In genomic region chr1:33257759-33258712, GRCh38 we compare ENCODE assay signal across 8 cellular contexts. TPM values are rescaled to one million over a fixed set of nuclear protein-coding genes. Genes with fewer than 3 reads are reported as not detected.
DNase-seq lines count a peak whose midpoint lies in the region; FAIRE-seq and TF ChIP-seq lines count a peak whose summit lies in the region.

No MANE protein-coding gene starts in this region.

- H3K9me3 ChIP-seq in BLaER1: no peaks in the 10 kb centered on the region
- no peaks in the 10 kb centered on the region for H3K9me3 ChIP-seq in MG63
- H3K9me3 ChIP-seq in H1 (ENCODE audit: insufficient read depth in 2 of 2, low read depth in 1 of 2, low read length in 1 of 2): no peaks in the 10 kb centered on the region

- H4K20me1 ChIP-seq in BLaER1 (peaks cover 55% of the 10 kb centered on the region), H1 (replicated peaks in 1 of 2; ENCODE audit: control insufficient read depth in 1 of 2, insufficient read depth in 2 of 2, low read length in 2 of 2) (peaks cover 0 to 10% of the 10 kb centered on the region in 2 experiments)

- H2BK120ac ChIP-seq in H1 (replicated peaks; ENCODE audit: low read depth, low read length): no peak overlapping the region

- no peak overlapping the region for H4K5ac ChIP-seq in H1 (ENCODE audit: insufficient read length, low read depth, low read length)

- H3K79me2 ChIP-seq in H1 (ENCODE audit: control insufficient read depth in 1 of 2, insufficient read depth in 2 of 2, low read length in 2 of 2): peaks cover 0 to 50% of the 10 kb centered on the region in 2 experiments; a peak in 2 of 4 replicates

- H3K4me1 ChIP-seq in BLaER1 (peaks cover 41% of the 10 kb centered on the region), H1 (replicated peaks in 1 of 4; ENCODE audit: control insufficient read depth in 3 of 4, insufficient read depth in 4 of 4, low read length in 3 of 4) (peaks cover 0 to 21% (median 10%) of the 10 kb centered on the region in 4 experiments; a peak in 5 of 7 replicates)

- H3K36me3 ChIP-seq in BLaER1 (peaks cover 36% of the 10 kb centered on the region), MG63 (no peaks in the 10 kb centered on the region), H1 (ENCODE audit: control insufficient read depth in 2 of 4, insufficient read depth in 4 of 4, low read length in 3 of 4) (peaks cover 0 to 2% (median 0%) of the 10 kb centered on the region in 4 experiments; a peak in 1 of 8 replicates)

- no peak overlapping the region for H3K23ac ChIP-seq in H1 (ENCODE audit: insufficient read length)

- peaks cover 7% of the 10 kb centered on the region for H3K23me2 ChIP-seq in H1 (ENCODE audit: low read depth, low read length)

- H3K27me3 ChIP-seq in BLaER1 (no peaks in the 10 kb centered on the region), MG63 (no peaks in the 10 kb centered on the region), H1 (replicated peaks in 1 of 4; ENCODE audit: control insufficient read depth in 3 of 4, extremely low read depth in 1 of 4, insufficient read depth in 3 of 4, low read length in 3 of 4) (peaks cover 0 to 2% (median 0%) of the 10 kb centered on the region in 4 experiments; a peak in 2 of 7 replicates)

- peak overlapping the region; percentile 83 for H3K18ac ChIP-seq in H1 (ENCODE audit: extremely low read depth, low read length)

- H2BK12ac ChIP-seq in H1 (ENCODE audit: low read depth, low read length): peak overlapping the region; percentile 68; the same call in 1 of the 2 replicates

- H2AK5ac ChIP-seq in H1 (ENCODE audit: low read depth, low read length): peak overlapping the region; percentile 75; the same call in 1 of the 2 replicates

- H3K4ac ChIP-seq in H1 (replicated peaks; ENCODE audit: insufficient read length, low read depth, low read length): no peak overlapping the region

- peak overlapping the region; percentile 81; the same call in 1 of the 2 replicates for H2BK15ac ChIP-seq in H1 (ENCODE audit: low read length)

- H2AFZ ChIP-seq in H1 (ENCODE audit: low read length): no peak overlapping the region

- H3K56ac ChIP-seq in H1 (replicated peaks; ENCODE audit: insufficient read length, low read depth, low read length): no peak overlapping the region

- no peaks in the 10 kb centered on the region for H3K9me3 Mint-ChIP-seq in nephron progenitor cell

- POLR2A ChIA-PET in H1 (lab: Charles Lee; ENCODE audit: partially characterized antibody): interaction anchor here (0.6 to 2.1 kb wide), 8 partner anchors 8 to 74 kb away, joined by 3 to 7 read pairs (median 3); no protein-coding TSS in a partner anchor

- H3K4me3 ChIP-seq in BLaER1 (peak overlapping the region; percentile 78), MG63 (peak overlapping the region; percentile 60), H1 (ENCODE audit: extremely low read depth in 1 of 4, insufficient read depth in 2 of 4, low read depth in 3 of 4, low read length in 4 of 4) (peak overlapping the region; percentile 85 to 96 (median 91))

- peak overlapping the region; percentile 94 for H3K27ac ChIP-seq in BLaER1
- no peak overlapping the region for H3K27ac ChIP-seq in H1 (ENCODE audit: low read depth, low read length)

- peaks cover 9% of the 10 kb centered on the region for H3K27me3 Mint-ChIP-seq in nephron progenitor cell (ENCODE audit: low read depth, poor library complexity)

- peak overlapping the region; percentile 99 for H3K4me3 Mint-ChIP-seq in nephron progenitor cell

- peaks cover 21% of the 10 kb centered on the region for H3K36me3 Mint-ChIP-seq in nephron progenitor cell (ENCODE audit: low read depth)

- H3K79me1 ChIP-seq in H1 (ENCODE audit: low read depth, low read length): peaks cover 23% of the 10 kb centered on the region

- no peak for TF ChIP-seq CTCF in H1 (IDR thresholded peaks at IDR 0.05; ENCODE audit: control extremely low read depth in 1 of 3, insufficient read depth in 1 of 3, low read depth in 1 of 3, low read length in 3 of 3)
- no peak for TF ChIP-seq CTCF in nephron progenitor cell (IDR thresholded peaks at IDR 0.05)

- H3K27ac Mint-ChIP-seq in nephron progenitor cell: peak overlapping the region; percentile 62

- H2BK5ac ChIP-seq in H1 (ENCODE audit: low read depth, low read length): peak overlapping the region; percentile 44; the same call in 1 of the 2 replicates

- TF ChIP-seq EP300 in H1 (IDR thresholded peaks at IDR 0.05; ENCODE audit: borderline replicate concordance in 1 of 2, low read depth in 2 of 2, low read length in 2 of 2): no peak

- no peak for FAIRE-seq in H1 (lab: Jason Lieb, UNC)

- H3K14ac ChIP-seq in H1 (ENCODE audit: insufficient read length): no peak overlapping the region

- no peak for TF ChIP-seq POLR2A in H1 (IDR thresholded peaks at IDR 0.05; ENCODE audit: control extremely low read depth in 1 of 2, low read depth in 2 of 2, low read length in 2 of 2)

- 0 out of 2 replicates have a peak overlapping the region, but pooled peaks have one; percentile 48 for H2BK20ac ChIP-seq in H1 (ENCODE audit: low read length)

- DNase-seq in MG63: no peak
- no peak for DNase-seq in H1 (ENCODE audit: low read depth in 1 of 2, low spot score in 2 of 2)
- peak; percentile 23 for DNase-seq in nephron progenitor cell
- no peak for DNase-seq in foreskin melanocyte
- DNase-seq in stimulated activated CD4-positive, alpha-beta T cell treated with anti-CD3 and anti-CD28 coated beads, Interleukin-1b, Interleukin-23, amount 100 ng/mL, for 48 hours: no peak
- no peak for DNase-seq in NCI-H1417 treated with DMSO at 0.1 percent for 48 hours (lab: John Stamatoyannopoulos, UW)
- no peak for DNase-seq in amygdala (lab: John Stamatoyannopoulos, UW)

- H3K4me1 Mint-ChIP-seq in nephron progenitor cell: peaks cover 68% of the 10 kb centered on the region

- no peak for TF ChIP-seq RAD21 in H1 (IDR thresholded peaks at IDR 0.05 in 1 of 2, conservative IDR thresholded peaks at IDR 0.05 in 1 of 2; ENCODE audit: low read depth in 2 of 2, low read length in 2 of 2)

- H3K9ac ChIP-seq in BLaER1: peak overlapping the region; percentile 97
- peak overlapping the region in 3 of 4 experiments; percentile 72 to 87 (median 79); a peak in 6 of 7 replicates for H3K9ac ChIP-seq in H1 (replicated peaks in 1 of 4; ENCODE audit: extremely low read depth in 1 of 4, low read depth in 3 of 4, low read length in 3 of 4)

- H3K4me2 ChIP-seq in BLaER1: peak overlapping the region; percentile 100
- peak overlapping the region; percentile 81 to 94 for H3K4me2 ChIP-seq in H1 (ENCODE audit: insufficient read depth in 1 of 2, low read depth in 2 of 2, low read length in 2 of 2)

- WGBS in H1 (ENCODE audit: extremely low coverage in 1 of 2, insufficient coverage in 1 of 2, insufficient read length in 1 of 2, insufficient replicate concordance in 2 of 2, low coverage in 1 of 2, low lambda C conversion rate in 2 of 2, missing lambda C conversion rate in 1 of 2), 2 experiments: 85% methylated on average over 19 of the region's 19 CpGs; no CpG with 5 or more reads in 1 of the 2 experiments

- CTCF ChIA-PET in H1 (lab: Charles Lee; ENCODE audit: partially characterized antibody): interaction anchor here (0.8 to 1.1 kb wide), 3 partner anchors 16 to 75 kb away, joined by 3 to 5 read pairs (median 3); no protein-coding TSS in a partner anchor

- H4K8ac ChIP-seq in H1 (ENCODE audit: extremely low read depth, insufficient read depth, low read length): peak overlapping the region; percentile 75; the same call in 1 of the 2 replicates

- peak overlapping the region; percentile 45 for H4K91ac ChIP-seq in H1 (replicated peaks; ENCODE audit: insufficient read length, low read length)

TF ChIP-seq in H1, 55 proteins besides CTCF, POLR2A, EP300 and RAD21 (continues in another document):
- no peak for TF ChIP-seq CHD1 (IDR thresholded peaks at IDR 0.05; ENCODE audit: low read depth, low read length)

RNA-seq across cellular contexts. Expression of gene ZNF362, which starts 1.7 kb away (rescaled TPM):
- 1.5 and 3.3 TPM in 2 replicates for total RNA-seq in MG63 (2014; rRNA removed; shearing (Covaris generic); ENCODE audit: low replicate concordance)
- total RNA-seq in H1 (2021; fragmentation: NEBNext Ultra II Directional; extraction: Animal tissue kit (Norgen Biotek cat#: 25700)): 27.8 and 30.0 TPM in 2 replicates
- polyA plus RNA-seq in H1 (2011; rRNA removed): 24.2 and 40.4 TPM in 2 replicates
- polyA plus RNA-seq in H1 (2011; cell fraction: cytosol; rRNA removed): 16.1 TPM
- 24.6 TPM for polyA plus RNA-seq in H1 (2011; cell fraction: nucleus; rRNA removed)
- polyA plus RNA-seq in H1 (2012, experiment 1 of 2): 15.4 to 21.7 TPM (median 18.6 TPM) in 4 replicates
- polyA plus RNA-seq in H1 (2012, experiment 2 of 2): 16.3 TPM
- 20.9 TPM for polyA plus RNA-seq in H1 (2013, experiment 1 of 2)
- 20.1 TPM for polyA plus RNA-seq in H1 (2013, experiment 2 of 2)
- polyA minus RNA-seq in H1 (2011; rRNA and poly(A)+ RNA removed): 14.9 and 19.7 TPM in 2 replicates
- 17.6 TPM for polyA minus RNA-seq in H1 (2011; cell fraction: cytosol; rRNA and poly(A)+ RNA removed)
- polyA minus RNA-seq in H1 (2011; cell fraction: nucleus; rRNA and poly(A)+ RNA removed): 17.4 TPM
